9 cellular contexts compared by ENCODE assay signal in the genomic region with DNA sequence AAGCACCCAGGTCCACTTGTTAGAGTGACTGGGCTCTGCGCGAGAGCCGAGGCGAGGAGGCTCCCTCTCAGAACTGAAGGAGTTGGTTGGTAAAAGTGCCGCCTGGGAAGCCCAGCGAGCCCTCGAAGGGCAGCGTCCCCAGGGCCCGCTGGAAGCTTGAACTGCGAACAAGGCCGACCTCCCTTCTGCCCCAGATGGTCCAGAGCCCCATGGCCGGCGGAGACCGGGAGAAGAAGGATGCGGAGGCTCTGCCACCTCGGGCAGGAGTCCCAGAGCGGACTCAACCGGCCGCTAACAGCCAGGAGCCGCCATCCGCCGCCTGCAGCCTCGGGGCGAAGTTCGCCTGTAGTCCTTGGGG.
DNase-seq lines count a peak whose midpoint lies in the region; ATAC-seq and TF ChIP-seq lines count a peak whose summit lies in the region.
"Had no signal": no experiment of that assay in that cellular context is flagged by ENCODE, and none has a peak within 500 bp of the region (broad histone marks: within the 10 kb centered on the region; RNA-seq: fewer than 3 reads in every experiment).

No MANE protein-coding gene starts in this region.

- no peak overlapping the region for H3K27ac Mint-ChIP-seq in activated CD4-positive, alpha-beta T cell treated with anti-CD3 and anti-CD28 coated beads, Interleukin-2, amount 10 ng/mL, durations not matched to agents 24 days and 14 days
- H3K27ac Mint-ChIP-seq in activated naive CD8-positive, alpha-beta T cell = no peak overlapping the region
- H3K27ac Mint-ChIP-seq: CD4-positive, CD25-positive, alpha-beta regulatory T cell had no signal

- H3K9me3 ChIP-seq in testis (no peaks in the 10 kb centered on the region), BE2C (no peaks in the 10 kb centered on the region)

- peaks cover 18% of the 10 kb centered on the region for H3K4me1 Mint-ChIP-seq in activated CD4-positive, alpha-beta T cell treated with anti-CD3 and anti-CD28 coated beads, Interleukin-2, amount 10 ng/mL, durations not matched to agents 24 days and 14 days
- H3K4me1 Mint-ChIP-seq in activated naive CD8-positive, alpha-beta T cell (ENCODE audit: low read depth) = peaks cover 18% of the 10 kb centered on the region

- H3K36me3 ChIP-seq in testis (ENCODE audit: low read depth, missing control alignments) (no peaks in the 10 kb centered on the region), BE2C (no peaks in the 10 kb centered on the region)

- peaks cover 42% of the 10 kb centered on the region for H3K27me3 Mint-ChIP-seq in activated CD4-positive, alpha-beta T cell treated with anti-CD3 and anti-CD28 coated beads, Interleukin-2, amount 10 ng/mL, durations not matched to agents 24 days and 14 days
- H3K27me3 Mint-ChIP-seq in activated naive CD8-positive, alpha-beta T cell = peaks cover 16% of the 10 kb centered on the region

- ATAC-seq in left lobe of liver (peak; percentile 12), HG03095 (IDR thresholded peaks at IDR 0.05; ENCODE audit: unreplicated experiment) (no peak)

- H3K4me3 ChIP-seq in testis (peak overlapping the region; percentile 15 to 38), BE2C (ENCODE audit: low read depth, low read length) (no peak overlapping the region)

- no peaks in the 10 kb centered on the region for H3K36me3 Mint-ChIP-seq in activated CD4-positive, alpha-beta T cell treated with anti-CD3 and anti-CD28 coated beads, Interleukin-2, amount 10 ng/mL, durations not matched to agents 24 days and 14 days (ENCODE audit: low read depth)
- no peaks in the 10 kb centered on the region for H3K36me3 Mint-ChIP-seq in activated naive CD8-positive, alpha-beta T cell
- H3K36me3 Mint-ChIP-seq: CD4-positive, CD25-positive, alpha-beta regulatory T cell had no signal

- TF ChIP-seq POLR2A in testis (IDR thresholded peaks at IDR 0.05) = no peak

- intact Hi-C loops in activated CD4-positive, alpha-beta T cell treated with anti-CD3 and anti-CD28 coated beads, Interleukin-2, amount 10 ng/mL, durations not matched to agents 24 days and 14 days (cut with micrococcal nuclease) = loop anchor here (10.0 kb wide), 1 partner anchor 91 kb away; no protein-coding TSS in a partner anchor
- intact Hi-C loops in testis (cut with DNase I; ENCODE audit: low total_unique reads) = no loop called here

- H3K27ac ChIP-seq in testis = no peak overlapping the region

- H3K9me3 Mint-ChIP-seq in activated CD4-positive, alpha-beta T cell treated with anti-CD3 and anti-CD28 coated beads, Interleukin-2, amount 10 ng/mL, durations not matched to agents 24 days and 14 days = no peaks in the 10 kb centered on the region
- no peaks in the 10 kb centered on the region for H3K9me3 Mint-ChIP-seq in activated naive CD8-positive, alpha-beta T cell (ENCODE audit: low read depth)

- peak; percentile 51 for DNase-seq in activated CD4-positive, alpha-beta T cell treated with anti-CD3 and anti-CD28 coated beads, Interleukin-2, amount 10 ng/mL, durations not matched to agents 24 days and 14 days
- no peak for DNase-seq in activated CD4-positive, alpha-beta T cell treated with anti-CD3 and anti-CD28 coated beads, Interleukin-2, amount 50 U/mL, for 4 hours
- DNase-seq in left lobe of liver (ENCODE audit: low spot score) (no peak), testis (peak; percentile 13), BE2C (no peak), HuH-7.5 (ENCODE audit: low spot score) (no peak)

- 1% methylated on average over 11 of the region's 25 CpGs; no CpG with 5 or more reads in 1 of the 2 donors for WGBS in testis, 2 donors

- H3K4me1 ChIP-seq in testis = no peaks in the 10 kb centered on the region
- H3K4me1 ChIP-seq in BE2C = no peaks in the 10 kb centered on the region

- peak overlapping the region; percentile 67 for H3K4me3 Mint-ChIP-seq in activated CD4-positive, alpha-beta T cell treated with anti-CD3 and anti-CD28 coated beads, Interleukin-2, amount 10 ng/mL, durations not matched to agents 24 days and 14 days
- H3K4me3 Mint-ChIP-seq in activated naive CD8-positive, alpha-beta T cell = peak overlapping the region; percentile 73

- TF ChIP-seq CTCF in testis (IDR thresholded peaks at IDR 0.05) = no peak
- TF ChIP-seq CTCF in BE2C (IDR thresholded peaks at IDR 0.05; ENCODE audit: low read depth, low read length) = no peak

- H3K27me3 ChIP-seq in testis (no peaks in the 10 kb centered on the region), BE2C (peaks cover 13% of the 10 kb centered on the region)

Comparison
In these comparisons a context has a peak if more than half of its experiments do, and no peak if none do; other contexts are left out.
1. DNase-seq: peak in activated CD4-positive, alpha-beta T cell treated with anti-CD3 and anti-CD28 coated beads, Interleukin-2, amount 10 ng/mL, durations not matched to agents 24 days and 14 days (single experiment) and testis (single experiment); none in activated CD4-positive, alpha-beta T cell treated with anti-CD3 and anti-CD28 coated beads, Interleukin-2, amount 50 U/mL, for 4 hours (0 of 2), left lobe of liver (single experiment), BE2C (single experiment) and HuH-7.5 (single experiment).